ENCODE assay signal across 12 cellular contexts in the genomic region with DNA sequence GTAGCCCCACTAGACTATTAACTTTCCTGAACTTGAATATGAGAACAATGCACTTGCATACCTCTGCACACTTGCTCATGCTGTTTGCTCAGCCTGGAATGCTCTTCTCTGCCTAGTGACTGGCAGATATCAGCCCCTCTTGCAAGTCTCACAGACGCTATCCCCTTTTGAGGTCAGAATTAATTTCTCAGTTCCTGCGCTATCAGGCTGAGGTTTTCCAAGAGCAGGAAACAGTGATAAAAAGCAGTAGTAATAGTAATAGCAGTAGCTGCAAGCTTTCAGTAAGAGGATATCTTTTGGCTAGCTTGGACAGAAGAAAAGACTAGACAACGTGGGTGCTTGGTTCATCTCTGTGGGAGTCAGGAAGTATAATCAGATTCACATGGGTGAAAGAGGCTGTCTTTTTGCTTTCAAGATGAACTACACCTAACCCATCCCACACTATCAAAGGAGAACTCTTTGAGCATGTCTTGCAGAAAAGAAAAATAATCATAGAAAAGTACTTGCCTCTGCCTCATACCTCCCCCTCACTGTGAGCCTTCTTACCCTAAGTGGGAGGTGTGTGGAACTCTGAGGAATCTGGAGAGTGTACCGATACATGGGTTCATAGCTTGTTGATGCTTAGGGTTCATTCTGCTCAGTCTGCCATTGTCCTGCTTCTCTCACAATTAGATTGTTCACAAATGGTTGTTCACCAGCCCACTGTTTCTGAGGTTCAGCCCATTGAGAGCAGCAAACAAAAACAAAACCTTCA. TPM values are rescaled to one million over a fixed set of nuclear protein-coding genes. Genes with fewer than 3 reads are reported as not detected.
DNase-seq lines count a peak whose midpoint lies in the region; ATAC-seq, FAIRE-seq and TF ChIP-seq lines count a peak whose summit lies in the region.
"Had no signal": no experiment of that assay in that cellular context is flagged by ENCODE, and none has a peak within 500 bp of the region (broad histone marks: within the 10 kb centered on the region; RNA-seq: fewer than 3 reads in every experiment).

No MANE protein-coding gene starts in this region.

- FAIRE-seq in urothelium cell line (lab: Jason Lieb, UNC) = no peak

- ATAC-seq in GM21360 (IDR thresholded peaks at IDR 0.05; ENCODE audit: unreplicated experiment) (peak; percentile 63), HG03575 (IDR thresholded peaks at IDR 0.05; ENCODE audit: extremely low read depth, insufficient number of reproducible peaks, low FRiP score, unreplicated experiment) (peak; percentile 49), esophagus mucosa (no peak)

- TF ChIP-seq CTCF in GM12865 (IDR thresholded peaks at IDR 0.05; ENCODE audit: insufficient read depth, low read depth, low read length, missing control alignments) = no peak

- DNase-seq in GM12865 (ENCODE audit: low read depth) (peak; percentile 60), kidney tubule cell (ENCODE audit: low spot score) (peak; percentile 3), NCI-H1105 treated with DMSO at 0.1 percent for 48 hours (lab: John Stamatoyannopoulos, UW) (no peak), urothelium cell line (ENCODE audit: low spot score) (no peak), NCI-H524 treated with DMSO at 0.1 percent for 48 hours (lab: John Stamatoyannopoulos, UW) (no peak)
- DNase-seq: activated CD4-positive, CD25-positive, alpha-beta regulatory T cell; DND-41; PC-9 had no signal

- no peak overlapping the region for H3K4me3 ChIP-seq in GM12865 (ENCODE audit: low read depth, low read length)
- H3K4me3 ChIP-seq: PC-9 had no signal

RNA-seq across cellular contexts. Expression of gene DRP2, which starts 11.3 kb away (rescaled TPM):
- 0.04 TPM for total RNA-seq in esophagus mucosa
- total RNA-seq: cardiac septum had no signal

Comparison
In these comparisons a context has a peak if more than half of its experiments do, and no peak if none do; other contexts are left out.
1. DNase-seq: peak in GM12865 (single experiment) and kidney tubule cell (single experiment); none in NCI-H1105 treated with DMSO at 0.1 percent for 48 hours (single experiment), urothelium cell line (single experiment) and NCI-H524 treated with DMSO at 0.1 percent for 48 hours (single experiment).